In the genomic region with DNA sequence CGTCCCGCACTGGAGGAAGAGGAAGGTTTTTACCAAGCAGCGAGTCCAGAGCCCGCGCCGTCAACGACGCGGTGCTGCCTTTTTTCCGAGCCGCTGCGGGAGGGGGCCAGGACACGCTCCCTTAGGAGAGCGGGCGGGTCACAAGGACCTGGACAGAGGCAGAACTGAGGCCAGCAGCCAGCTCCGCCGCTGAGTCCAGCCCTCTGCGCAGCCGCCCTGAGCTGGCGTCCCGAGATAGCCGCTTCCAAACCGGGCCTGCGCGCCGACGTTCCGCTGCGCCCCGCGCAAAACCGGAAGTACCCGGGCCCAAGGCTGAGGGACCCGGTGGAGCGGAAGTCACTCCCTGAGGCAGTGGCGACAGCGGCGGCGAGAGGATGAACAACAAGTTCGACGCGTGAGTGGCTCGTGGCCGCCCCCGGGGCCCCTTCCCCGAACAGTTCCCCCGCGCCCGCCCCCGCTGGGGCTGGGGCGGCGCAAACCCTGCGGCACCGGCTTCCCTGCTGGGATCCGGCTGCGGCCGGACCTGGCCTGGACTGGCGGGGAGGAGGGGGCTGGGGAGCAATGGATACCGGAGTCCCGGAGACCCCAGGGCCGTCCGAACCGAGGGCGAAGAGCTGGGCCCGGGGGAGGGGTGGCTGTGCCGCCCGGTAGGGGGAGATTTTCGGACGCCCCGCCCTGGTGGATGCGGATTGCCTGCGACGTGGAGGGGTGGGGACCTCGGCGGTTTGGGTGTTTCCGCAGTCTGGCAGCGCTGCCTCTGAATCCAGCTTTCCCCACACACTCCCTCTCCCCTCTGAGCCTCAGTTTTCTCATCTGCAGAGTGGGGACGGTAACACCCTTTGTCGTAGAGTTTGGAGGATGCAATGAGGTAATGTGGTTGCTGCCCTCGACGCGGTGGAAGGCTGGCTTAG, we compare ENCODE assay signal across 8 cellular contexts. TPM values are rescaled to one million over a fixed set of nuclear protein-coding genes. Genes with fewer than 3 reads are reported as not detected.
DNase-seq lines count a peak whose midpoint lies in the region; ATAC-seq and TF ChIP-seq lines count a peak whose summit lies in the region.

EIF4E2 (plus strand) TSS at position 339 of the 911 bp plus-strand sequence; CDS start at position 375, 36 bp downstream.
TIGD1 (minus strand) TSS at position 207 of the 911 bp plus-strand sequence. CDS start 675 bp downstream, outside the sequence.

- peaks cover 5 to 9% of the 10 kb centered on the region in 2 experiments; a peak in 2 of 4 replicates for H3K4me1 ChIP-seq in SK-N-SH (ENCODE audit: control insufficient read depth in 1 of 2, insufficient read depth in 2 of 2, low read depth in 1 of 2, low read length in 1 of 2)
- peaks cover 2% of the 10 kb centered on the region for H3K4me1 ChIP-seq in ovary (ENCODE audit: insufficient read depth)
- H3K4me1 ChIP-seq in thyroid gland = peaks cover 12 to 14% of the 10 kb centered on the region in 2 donors

- H3K27me3 ChIP-seq in SK-N-SH (ENCODE audit: insufficient read depth) (no peaks in the 10 kb centered on the region), ovary (no peaks in the 10 kb centered on the region), thyroid gland (no peaks in the 10 kb centered on the region)

- H3K4me1 Mint-ChIP-seq in activated naive CD8-positive, alpha-beta T cell (ENCODE audit: low read depth) = peaks cover 79% of the 10 kb centered on the region

- TF ChIP-seq POLR2A in ovary (IDR thresholded peaks at IDR 0.05) = peak; percentile 53
- peak in 1 of 2 donors; percentile 91 for TF ChIP-seq POLR2A in thyroid gland (IDR thresholded peaks at IDR 0.05)

- H3K4me3 ChIP-seq in GM12864 (ENCODE audit: low read depth, low read length) = peak within 1 kb of the TSS; percentile 91
- peak within 1 kb of the TSS; percentile 84 to 91 for H3K4me3 ChIP-seq in SK-N-SH (ENCODE audit: low read depth in 2 of 2, low read length in 1 of 2)
- peak within 1 kb of the TSS; percentile 99 for H3K4me3 ChIP-seq in ovary
- peak within 1 kb of the TSS; percentile 19 to 98 (median 79) for H3K4me3 ChIP-seq in thyroid gland (replicated peaks in 1 of 3)

- no peaks in the 10 kb centered on the region for H3K9me3 ChIP-seq in SK-N-SH
- no peaks in the 10 kb centered on the region for H3K9me3 ChIP-seq in ovary
- no peaks in the 10 kb centered on the region for H3K9me3 ChIP-seq in thyroid gland

- peak within 1 kb of the TSS; percentile 100 for H3K4me3 Mint-ChIP-seq in activated naive CD8-positive, alpha-beta T cell

- peak; percentile 92 for ATAC-seq in HG02610 (IDR thresholded peaks at IDR 0.05; ENCODE audit: unreplicated experiment)

- no peaks in the 10 kb centered on the region for H3K27me3 Mint-ChIP-seq in activated naive CD8-positive, alpha-beta T cell

- CTCF ChIA-PET in SK-N-SH (lab: Yijun Ruan, JAX) = interaction anchor here (1.4 kb wide), 1 partner anchor 28 kb away, joined by 6 read pairs; no protein-coding TSS in a partner anchor

- peak in 1 of 2 experiments; percentile 4; a peak in 1 of 4 replicates for TF ChIP-seq EP300 in SK-N-SH (IDR thresholded peaks at IDR 0.05; ENCODE audit: borderline replicate concordance in 1 of 2, low read depth in 1 of 2, low read length in 1 of 2)
- TF ChIP-seq EP300 in ovary (IDR thresholded peaks at IDR 0.05) = no peak

- no peaks in the 10 kb centered on the region for H3F3A ChIP-seq in SK-N-SH (replicated peaks; ENCODE audit: insufficient read depth)

- H4K20me1 ChIP-seq in SK-N-SH (ENCODE audit: insufficient read depth) = peaks cover 33% of the 10 kb centered on the region

- H3K27ac Mint-ChIP-seq in activated naive CD8-positive, alpha-beta T cell = peak within 1 kb of the TSS; percentile 100

- no peaks in the 10 kb centered on the region for H3K9me2 ChIP-seq in SK-N-SH

- TF ChIP-seq RAD21 in SK-N-SH (IDR thresholded peaks at IDR 0.05; ENCODE audit: low read length) = no peak

- H3K36me3 ChIP-seq in SK-N-SH (replicated peaks in 1 of 2; ENCODE audit: control insufficient read depth in 1 of 2, insufficient read depth in 2 of 2, low read length in 1 of 2) = peaks cover 27 to 33% of the 10 kb centered on the region in 2 experiments
- no peaks in the 10 kb centered on the region for H3K36me3 ChIP-seq in ovary
- H3K36me3 ChIP-seq in thyroid gland = no peaks in the 10 kb centered on the region

- H3K4me2 ChIP-seq in SK-N-SH = peak within 1 kb of the TSS; percentile 99

- peaks cover 25% of the 10 kb centered on the region for H3K36me3 Mint-ChIP-seq in activated naive CD8-positive, alpha-beta T cell

- peak within 1 kb of the TSS; percentile 96 for H3K27ac ChIP-seq in SK-N-SH (ENCODE audit: low read depth in 2 of 2, low read length in 1 of 2)
- peak within 1 kb of the TSS; percentile 48 to 82 for H3K27ac ChIP-seq in ovary
- peak within 1 kb of the TSS; percentile 75 to 99 (median 97) for H3K27ac ChIP-seq in thyroid gland

- peaks cover 80% of the 10 kb centered on the region for H3K79me2 ChIP-seq in SK-N-SH (ENCODE audit: insufficient read depth)

- POLR2A ChIA-PET in SK-N-SH (lab: Yijun Ruan, JAX) = interaction anchor here (0.6 to 1.4 kb wide), 6 partner anchors 9 to 329 kb away, joined by 3 to 5 read pairs (median 3); partner anchors contain the start of gene CHRNG

- WGBS in SK-N-SH (ENCODE audit: low lambda C conversion rate) = 3% methylated on average over 29 of the region's 82 CpGs
- 0 to 1% (median 0%) methylated on average over 46 to 82 of the region's 82 CpGs for WGBS in ovary, 3 donors
- WGBS in thyroid gland, 2 donors = 0 to 1% methylated on average over 17 to 20 of the region's 82 CpGs

- H2AFZ ChIP-seq in SK-N-SH (ENCODE audit: low read depth) = peak within 1 kb of the TSS; percentile 93

- H3K9ac ChIP-seq in SK-N-SH = peak within 1 kb of the TSS; percentile 98

- DNase-seq in GM12864 (ENCODE audit: low read depth) = peak; percentile 74
- DNase-seq in NCI-H1092 (lab: John Stamatoyannopoulos, UW) = peak; percentile 83
- DNase-seq in SK-N-SH = peak; percentile 99
- DNase-seq in head of caudate nucleus = peak; percentile 86 to 98 (median 95)
- DNase-seq in ovary = peak; percentile 90 to 95 (median 92)
- DNase-seq in thyroid gland = peak; percentile 96

- no peaks in the 10 kb centered on the region for H3K9me3 Mint-ChIP-seq in activated naive CD8-positive, alpha-beta T cell (ENCODE audit: low read depth)

- intact Hi-C loops in head of caudate nucleus (cut with DNase I) (no loop called here), ovary (cut with DNase I) (no loop called here), thyroid gland (cut with DNase I) (no loop called here)

- TF ChIP-seq CTCF in GM12864 (IDR thresholded peaks at IDR 0.05; ENCODE audit: low read depth, low read length, missing control alignments) (peak; percentile 19), SK-N-SH (IDR thresholded peaks at IDR 0.05) (peak; percentile 39), ovary (IDR thresholded peaks at IDR 0.05) (peak in 2 of 3 donors; percentile 50 to 51), thyroid gland (IDR thresholded peaks at IDR 0.05) (peak in 3 of 6 experiments; percentile 29 to 41 (median 39))

TF ChIP-seq in SK-N-SH, 30 proteins besides CTCF, POLR2A, EP300 and RAD21 (continues in another document):
- TF ChIP-seq CHD2 (IDR thresholded peaks at IDR 0.05; ENCODE audit: low read length, partially characterized antibody) = peak; percentile 89
- no peak; the same call in 1 of the 2 replicates for TF ChIP-seq IRF3 (IDR thresholded peaks at IDR 0.05; ENCODE audit: low read depth, low read length)
- no peak; the same call in 1 of the 2 replicates for TF ChIP-seq NFIC (IDR thresholded peaks at IDR 0.05; ENCODE audit: borderline replicate concordance)
- TF ChIP-seq NRF1 (IDR thresholded peaks at IDR 0.05; ENCODE audit: low read depth, low read length) = peak; percentile 96
- TF ChIP-seq GATA2 (CRISPR knock-in tag; IDR thresholded peaks at IDR 0.05) = peak; percentile 37; the same call in 1 of the 2 replicates
- no peak for TF ChIP-seq SMC3 (IDR thresholded peaks at IDR 0.05; ENCODE audit: low read depth, low read length)
- TF ChIP-seq POLR2AphosphoS5 (IDR thresholded peaks at IDR 0.05; ENCODE audit: low read depth, low read length) = peak; percentile 79; the same call in 1 of the 2 replicates
- peak; percentile 68 for TF ChIP-seq RCOR1 (IDR thresholded peaks at IDR 0.05; ENCODE audit: low read length)
- TF ChIP-seq, protein P1, sequence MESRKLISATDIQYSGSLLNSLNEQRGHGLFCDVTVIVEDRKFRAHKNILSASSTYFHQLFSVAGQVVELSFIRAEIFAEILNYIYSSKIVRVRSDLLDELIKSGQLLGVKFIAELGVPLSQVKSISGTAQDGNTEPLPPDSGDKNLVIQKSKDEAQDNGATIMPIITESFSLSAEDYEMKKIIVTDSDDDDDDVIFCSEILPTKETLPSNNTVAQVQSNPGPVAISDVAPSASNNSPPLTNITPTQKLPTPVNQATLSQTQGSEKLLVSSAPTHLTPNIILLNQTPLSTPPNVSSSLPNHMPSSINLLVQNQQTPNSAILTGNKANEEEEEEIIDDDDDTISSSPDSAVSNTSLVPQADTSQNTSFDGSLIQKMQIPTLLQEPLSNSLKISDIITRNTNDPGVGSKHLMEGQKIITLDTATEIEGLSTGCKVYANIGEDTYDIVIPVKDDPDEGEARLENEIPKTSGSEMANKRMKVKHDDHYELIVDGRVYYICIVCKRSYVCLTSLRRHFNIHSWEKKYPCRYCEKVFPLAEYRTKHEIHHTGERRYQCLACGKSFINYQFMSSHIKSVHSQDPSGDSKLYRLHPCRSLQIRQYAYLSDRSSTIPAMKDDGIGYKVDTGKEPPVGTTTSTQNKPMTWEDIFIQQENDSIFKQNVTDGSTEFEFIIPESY (IDR thresholded peaks at IDR 0.05; ENCODE audit: borderline replicate concordance, low read depth) = peak; percentile 40; the same call in 1 of the 2 replicates

RNA-seq across cellular contexts. Expression of gene EIF4E2, which starts in this region (rescaled TPM):
- polyA plus RNA-seq in SK-N-SH (2012; rRNA removed) = 27.6 and 29.1 TPM in 2 replicates
- polyA plus RNA-seq in SK-N-SH (2012; cell fraction: cytosol; rRNA removed) = 51.9 and 54.2 TPM in 2 replicates
- 37.0 and 55.6 TPM in 2 replicates for polyA plus RNA-seq in SK-N-SH (2012; cell fraction: nucleus; rRNA removed)
- total RNA-seq in ovary = 10 to 100 TPM; 18.6 to 47.6 (median 42.8) TPM
- polyA plus RNA-seq in ovary = 100 to 1,000 TPM in 1 of 2 donors, 10 to 100 TPM in 1; 41.9 to 111 TPM
- 10 to 100 TPM; 50.7 to 59.6 (median 54.4) TPM for total RNA-seq in thyroid gland

RNA-seq across cellular contexts. Expression of gene TIGD1, which starts in this region (rescaled TPM):
- polyA plus RNA-seq in SK-N-SH (2012; rRNA removed) = 4.6 and 7.0 TPM in 2 replicates
- polyA plus RNA-seq in SK-N-SH (2012; cell fraction: cytosol; rRNA removed) = 5.5 and 6.1 TPM in 2 replicates
- 9.0 and 11.7 TPM in 2 replicates for polyA plus RNA-seq in SK-N-SH (2012; cell fraction: nucleus; rRNA removed)
- total RNA-seq in ovary = 1 to 10 TPM; 4.3 to 9.7 (median 7.6) TPM
- polyA plus RNA-seq in ovary = 1 to 10 TPM; 5.1 to 6.6 TPM
- 10 to 100 TPM in 1 of 4 donors, 1 to 10 TPM in 3; 6.7 to 11.6 (median 6.9) TPM for total RNA-seq in thyroid gland

Comparison
In these comparisons a context has a peak if more than half of its experiments do, and no peak if none do; other contexts are left out.
1. Peak in every context shown above with its lines: DNase-seq, ATAC-seq, H3K4me3 ChIP-seq and H3K27ac ChIP-seq.